In genomic region chr17:28553000-28553505, GRCh38 we compare ENCODE assay signal across 8 cellular contexts. TPM values are rescaled to one million over a fixed set of nuclear protein-coding genes. Genes with fewer than 3 reads are reported as not detected.
A peak's percentile ranks its signal among the peaks of the same experiment; 100 is the strongest.
DNase-seq lines count a peak whose midpoint lies in the region; TF ChIP-seq lines count a peak whose summit lies in the region.

No MANE protein-coding gene starts in this region.

- peaks cover 51% of the 10 kb centered on the region for H3K36me3 ChIP-seq in HAP-1 (replicated peaks)
- H3K36me3 ChIP-seq in SJSA1: peaks cover 50% of the 10 kb centered on the region
- H3K36me3 ChIP-seq in rectal smooth muscle tissue (ENCODE audit: control insufficient read depth, insufficient read depth, low read length): peaks cover 21% of the 10 kb centered on the region

- H3K4me3 ChIP-seq in HAP-1 (peak overlapping the region; percentile 72; the same call in 1 of the 2 replicates), SJSA1 (peak overlapping the region; percentile 95), fibroblast of pulmonary artery (replicated peaks; ENCODE audit: low read depth, low read length) (peak overlapping the region; percentile 31), rectal smooth muscle tissue (ENCODE audit: low read length) (peak overlapping the region; percentile 51)

- H3K9ac ChIP-seq in rectal smooth muscle tissue (ENCODE audit: low read length): no peak overlapping the region

- DNase-seq in HAP-1 (ENCODE audit: low spot score in 2 of 2) (no peak), SJSA1 (ENCODE audit: low read depth in 1 of 2, low spot score in 2 of 2) (no peak), fibroblast of pulmonary artery (ENCODE audit: low read depth) (no peak), globus pallidus (ENCODE audit: low spot score) (no peak), retina (no peak), NCI-H1092 treated with DMSO at 0.1 percent for 48 hours (lab: John Stamatoyannopoulos, UW) (no peak), KBM-7 (no peak)

- H3K27ac ChIP-seq in SJSA1 (no peak overlapping the region), rectal smooth muscle tissue (ENCODE audit: low read depth, low read length) (no peak overlapping the region)

- H3K4me1 ChIP-seq in HAP-1 (peaks cover 3% of the 10 kb centered on the region), SJSA1 (replicated peaks) (peaks cover 8% of the 10 kb centered on the region), rectal smooth muscle tissue (ENCODE audit: control insufficient read depth, insufficient read depth, low read length) (peaks cover 4% of the 10 kb centered on the region)

- H3K27me3 ChIP-seq in HAP-1 (ENCODE audit: low read depth) (no peaks in the 10 kb centered on the region), SJSA1 (replicated peaks) (no peaks in the 10 kb centered on the region), rectal smooth muscle tissue (ENCODE audit: control insufficient read depth, insufficient read depth, low read length) (no peaks in the 10 kb centered on the region)

- in situ Hi-C loops in HAP-1 (cut with MboI; ENCODE audit: low sequenced_read_pairs): no loop called here
- in situ Hi-C loops in KBM-7 (cut with MboI; ENCODE audit: low pct_unique_long_range_greater_than_20kb, low sequenced_read_pairs): no loop called here

- TF ChIP-seq CTCF in fibroblast of pulmonary artery (IDR thresholded peaks at IDR 0.05; ENCODE audit: low read length, missing control alignments): no peak

- H3K9me3 ChIP-seq in HAP-1 (no peaks in the 10 kb centered on the region), SJSA1 (replicated peaks) (no peaks in the 10 kb centered on the region)

RNA-seq across cellular contexts. Expression of gene UNC119, which starts 0.6 kb away (rescaled TPM):
- 19.7 and 27.2 TPM in 2 replicates for total RNA-seq in SJSA1 (2014; rRNA removed; shearing (Covaris generic))

RNA-seq across cellular contexts. Expression of gene PIGS, which starts 18.3 kb away (rescaled TPM):
- 40.8 and 81.8 TPM in 2 replicates for total RNA-seq in SJSA1 (2014; rRNA removed; shearing (Covaris generic))

RNA-seq across cellular contexts. Expression of gene ALDOC, which starts 23.6 kb away (rescaled TPM):
- 6.1 and 9.4 TPM in 2 replicates for total RNA-seq in SJSA1 (2014; rRNA removed; shearing (Covaris generic))

RNA-seq across cellular contexts. Expression of gene SPAG5, which starts 45.8 kb away (rescaled TPM):
- total RNA-seq in SJSA1 (2014; rRNA removed; shearing (Covaris generic)): 105 and 108 TPM in 2 replicates

RNA-seq across cellular contexts. Expression of gene FOXN1, which starts 46.9 kb away (rescaled TPM):
- not detected in 2 replicates for total RNA-seq in SJSA1 (2014; rRNA removed; shearing (Covaris generic))

Comparison
In these comparisons a context has a peak if more than half of its experiments do, and no peak if none do; other contexts are left out.
1. H3K4me3 ChIP-seq: peak in every context shown above with its lines; median percentile 95 in SJSA1; 72 in HAP-1; 51 in rectal smooth muscle tissue; 31 in fibroblast of pulmonary artery.